Comparison of ENCODE assay signal across 9 cellular contexts in the genomic region with DNA sequence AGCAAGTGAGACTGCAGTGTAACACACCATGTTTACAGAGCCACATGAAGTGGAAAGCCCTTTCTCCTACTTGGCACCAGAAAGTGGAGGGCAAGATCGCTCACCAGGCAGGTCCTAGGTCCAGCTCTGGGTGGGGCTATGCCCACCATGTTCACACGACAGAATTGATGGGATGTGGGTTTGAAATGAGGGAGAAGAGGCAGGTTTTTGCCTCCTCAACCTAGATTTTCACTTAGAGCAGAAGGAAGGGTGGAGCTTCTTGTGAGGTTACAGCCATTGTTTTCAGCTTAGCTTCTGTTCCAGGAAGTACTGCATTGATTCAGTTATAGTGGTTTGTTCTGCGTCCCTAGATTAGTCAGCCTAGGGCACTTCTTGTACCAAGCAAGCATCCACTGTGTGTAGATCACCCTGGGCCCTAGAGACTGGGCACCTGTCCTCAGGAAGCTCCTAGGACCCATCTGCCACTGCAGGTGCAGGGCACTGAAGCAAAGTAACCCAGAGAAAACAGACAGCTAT. TPM values are rescaled to one million over a fixed set of nuclear protein-coding genes. Genes with fewer than 3 reads are reported as not detected.
DNase-seq lines count a peak whose midpoint lies in the region; ATAC-seq and TF ChIP-seq lines count a peak whose summit lies in the region.
"Had no signal": no experiment of that assay in that cellular context is flagged by ENCODE, and none has a peak within 500 bp of the region (broad histone marks: within the 10 kb centered on the region; RNA-seq: fewer than 3 reads in every experiment).

No MANE protein-coding gene starts in this region.

- CTCF ChIA-PET in CD4-positive, alpha-beta memory T cell (lab: Charles Lee; ENCODE audit: partially characterized antibody), result interaction anchor here (1.0 to 3.2 kb wide), 7 partner anchors 12 to 118 kb away, joined by 3 to 13 read pairs (median 4); partner anchors contain the start of gene LRIF1

- H3K36me3 Mint-ChIP-seq in CD4-positive, alpha-beta memory T cell, result peaks cover 29 to 50% of the 10 kb centered on the region in 2 donors

- DNase-seq in CD4-positive, alpha-beta memory T cell, result peak; percentile 60 to 74 (median 66)
- peak; percentile 7 for DNase-seq in HT-29 (ENCODE audit: low spot score)
- DNase-seq in activated T-cell treated with anti-CD3 and anti-CD28 coated beads, Interleukin-2, amount 50 U/mL, for 1 hour, result peak; percentile 62
- DNase-seq in mucosa of descending colon, result peak in 2 of 3 donors; percentile 20 to 49
- no peak for DNase-seq in ovary
- no peak for DNase-seq in GM03348 (ENCODE audit: low spot score)
- no peak for DNase-seq in H7

- peaks cover 53 to 81% (median 60%) of the 10 kb centered on the region in 4 donors for H3K4me1 Mint-ChIP-seq in CD4-positive, alpha-beta memory T cell

- peak overlapping the region; percentile 79 to 92 for H3K4me3 ChIP-seq in CD4-positive, alpha-beta memory T cell (ENCODE audit: low read length in 2 of 2)
- H3K4me3 ChIP-seq in mucosa of descending colon (no peak overlapping the region), ovary (no peak overlapping the region), H7 (ENCODE audit: insufficient read depth, low read depth, low read length) (no peak overlapping the region)

- H3K9me3 ChIP-seq in CD4-positive, alpha-beta memory T cell (ENCODE audit: control insufficient read depth in 1 of 2, low read length in 2 of 2), result no peaks in the 10 kb centered on the region
- H3K9me3 ChIP-seq in mucosa of descending colon (no peaks in the 10 kb centered on the region), ovary (no peaks in the 10 kb centered on the region)

- H3K36me3 ChIP-seq in CD4-positive, alpha-beta memory T cell (ENCODE audit: insufficient read depth, low read length), result no peaks in the 10 kb centered on the region
- H3K36me3 ChIP-seq in mucosa of descending colon (ENCODE audit: low read depth) (no peaks in the 10 kb centered on the region), ovary (no peaks in the 10 kb centered on the region), H7 (replicated peaks; ENCODE audit: control insufficient read depth, insufficient read depth, low read length) (no peaks in the 10 kb centered on the region)

- TF ChIP-seq CTCF in mucosa of descending colon (IDR thresholded peaks at IDR 0.05), result no peak
- TF ChIP-seq CTCF in ovary (IDR thresholded peaks at IDR 0.05), result no peak

- peak overlapping the region; percentile 88 for H3K27ac ChIP-seq in CD4-positive, alpha-beta memory T cell (ENCODE audit: low read depth, low read length)
- no peak overlapping the region for H3K27ac ChIP-seq in ovary
- H3K27ac ChIP-seq: parathyroid adenoma had no signal

- WGBS in ovary, 3 donors, result 68 to 72% (median 70%) methylated on average over 3 of the region's 3 CpGs

- peak overlapping the region; percentile 94 to 100 (median 98) for H3K4me3 Mint-ChIP-seq in CD4-positive, alpha-beta memory T cell

- ATAC-seq in GM19452 (IDR thresholded peaks at IDR 0.05; ENCODE audit: unreplicated experiment) (peak; percentile 38), mucosa of descending colon (peak; percentile 77)

- H3K27me3 ChIP-seq in CD4-positive, alpha-beta memory T cell (ENCODE audit: insufficient read depth, low read length), result no peaks in the 10 kb centered on the region
- H3K27me3 ChIP-seq in ovary (no peaks in the 10 kb centered on the region), H7 (ENCODE audit: control insufficient read depth, insufficient read depth, low read length) (no peaks in the 10 kb centered on the region)

- peaks cover 0 to 2% (median 0%) of the 10 kb centered on the region in 8 donors for H3K9me3 Mint-ChIP-seq in CD4-positive, alpha-beta memory T cell

- POLR2A ChIA-PET in CD4-positive, alpha-beta memory T cell (lab: Charles Lee; ENCODE audit: partially characterized antibody), result interaction anchor here (0.5 to 5.3 kb wide), 22 partner anchors 9 to 536 kb away, joined by 3 to 69 read pairs (median 4); partner anchors contain the start of genes KCNA3, LRIF1 and RBM15

- no peak for TF ChIP-seq EP300 in ovary (IDR thresholded peaks at IDR 0.05)

- H3K4me1 ChIP-seq in CD4-positive, alpha-beta memory T cell (ENCODE audit: insufficient read depth, low read length), result peaks cover 68% of the 10 kb centered on the region
- H3K4me1 ChIP-seq in mucosa of descending colon (ENCODE audit: low read depth) (no peaks in the 10 kb centered on the region), ovary (ENCODE audit: insufficient read depth) (no peaks in the 10 kb centered on the region)
- H3K4me1 ChIP-seq: parathyroid adenoma had no signal

- intact Hi-C loops in CD4-positive, alpha-beta memory T cell (cut with micrococcal nuclease), result loop anchor here (1.0 to 10.0 kb wide), 7 partner anchors 8 to 840 kb away; partner anchors contain the start of genes RBM15 and STRIP1
- intact Hi-C loops in mucosa of descending colon (cut with DNase I, micrococcal nuclease), result no loop called here
- intact Hi-C loops in ovary (cut with DNase I), result no loop called here

- no peaks in the 10 kb centered on the region for H3K27me3 Mint-ChIP-seq in CD4-positive, alpha-beta memory T cell

- TF ChIP-seq POLR2A in ovary (IDR thresholded peaks at IDR 0.05), result no peak

- H3K27ac Mint-ChIP-seq in CD4-positive, alpha-beta memory T cell, result peak overlapping the region; percentile 93 to 99 (median 98)

RNA-seq across cellular contexts. Expression of gene CD53, which starts 2.3 kb away (rescaled TPM):
- total RNA-seq in CD4-positive, alpha-beta memory T cell, result 100 to 1,000 TPM; 337 to 338 TPM
- polyA plus RNA-seq in CD4-positive, alpha-beta memory T cell, result 1,000 to 10,000 TPM in 1 of 2 donors, 100 to 1,000 TPM in 1; 989 to 1,003 TPM
- total RNA-seq in HT-29 (2014; rRNA removed; shearing (Covaris generic)), result not detected in 2 replicates
- 10 to 100 TPM; 10.3 to 32.8 (median 28.2) TPM for total RNA-seq in mucosa of descending colon
- 10 to 100 TPM in 3 of 7 donors, 1 to 10 TPM in 4; 6.3 to 23.5 (median 8.0) TPM for total RNA-seq in ovary
- polyA plus RNA-seq in ovary, result 10 to 100 TPM in 1 of 2 donors, 1 to 10 TPM in 1; 7.4 to 57.1 TPM
- total RNA-seq in H7 (2014; rRNA removed; shearing (Covaris generic)), result 0.14 and 0.26 TPM in 2 replicates

Comparison
In these comparisons a context has a peak if more than half of its experiments do, and no peak if none do; other contexts are left out.
1. DNase-seq: peak in CD4-positive, alpha-beta memory T cell (5 of 5), HT-29 (single experiment), activated T-cell treated with anti-CD3 and anti-CD28 coated beads, Interleukin-2, amount 50 U/mL, for 1 hour (single experiment) and mucosa of descending colon (2 of 3); none in ovary (0 of 5), GM03348 (single experiment) and H7 (single experiment).
2. H3K4me3 ChIP-seq: peak in CD4-positive, alpha-beta memory T cell (2 of 2); none in mucosa of descending colon (single experiment), ovary (single experiment) and H7 (single experiment).
3. RNA of gene CD53, which starts 2.3 kb away (total RNA-seq): 337 to 338 TPM in CD4-positive, alpha-beta memory T cell; 10.3 to 32.8 TPM in mucosa of descending colon, 6.3 to 23.5 TPM in ovary, 0.14 to 0.26 TPM in H7 and not detected in HT-29; every median in the first group is over 10 times any median in the second.